In the genomic region with DNA sequence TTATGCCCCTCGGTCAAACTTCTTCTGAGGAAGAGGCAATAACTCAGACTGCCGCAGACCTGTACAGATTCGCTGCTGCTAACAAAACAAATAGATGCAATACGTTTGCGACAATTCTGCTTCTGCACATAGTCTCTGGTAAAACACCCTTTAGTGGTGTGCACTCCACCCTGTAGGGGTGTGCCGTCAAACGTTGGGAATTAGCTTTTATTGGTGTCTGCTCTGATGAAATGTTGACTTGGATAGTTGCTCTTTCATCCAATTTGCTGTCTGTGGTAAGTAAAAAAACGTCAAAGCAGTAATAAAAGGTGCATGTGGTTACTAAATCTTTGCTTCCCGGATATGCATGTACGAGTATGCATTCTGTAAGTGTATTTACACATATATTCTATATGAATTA, we compare ENCODE assay signal across 27 cellular contexts.
"Had no signal": no experiment of that assay in that cellular context is flagged by ENCODE, and none has a peak within 500 bp of the region (broad histone marks: within the 10 kb centered on the region; RNA-seq: fewer than 3 reads in every experiment).

No MANE protein-coding gene starts in this region.

- H3K4me1 Mint-ChIP-seq: activated B cell treated with CpG ODN at 0.5 μM for 24 hours; activated CD4-positive, alpha-beta T cell treated with anti-CD3 and anti-CD28 coated beads, Interleukin-2, amount 10 ng/mL, durations not matched to agents 24 days and 14 days; activated CD8-positive, alpha-beta memory T cell treated with anti-CD3 and anti-CD28 coated beads, Interleukin-2, amount 10 ng/mL, durations not matched to agents 7 days and 5 days; activated naive CD8-positive, alpha-beta T cell treated with anti-CD3 and anti-CD28 coated beads, Interleukin-2, amount 50 U/mL, for 24 hours; T-helper 17 cell had no signal

- H3K27me3 Mint-ChIP-seq: activated B cell treated with CpG ODN at 0.5 μM for 24 hours had no signal

- H3K4me3 ChIP-seq: ascending aorta, body of pancreas, SJSA1 had no signal

- H3K36me3 ChIP-seq: ascending aorta, SJSA1 had no signal

- H3K4me3 Mint-ChIP-seq: activated B cell treated with CpG ODN at 0.5 μM for 24 hours; activated CD4-positive, alpha-beta T cell treated with anti-CD3 and anti-CD28 coated beads, Interleukin-2, amount 10 ng/mL, durations not matched to agents 24 days and 14 days; activated CD8-positive, alpha-beta memory T cell treated with anti-CD3 and anti-CD28 coated beads, Interleukin-2, amount 10 ng/mL, durations not matched to agents 7 days and 5 days; activated naive CD8-positive, alpha-beta T cell treated with anti-CD3 and anti-CD28 coated beads, Interleukin-2, amount 50 U/mL, for 24 hours; activated T-cell treated with anti-CD3 and anti-CD28 coated beads, Interleukin-2, amount 50 U/mL, for 24 hours; activated T-helper 1 cell treated with anti-CD3 and anti-CD28 coated beads, Interleukin-12 subunit alpha, Interleukin-12 subunit beta, Interleukin-2, Interleukin-4 antibody, amounts not matched to agents 30 ng/mL and 10 ng/mL and 1 ng/mL, durations not matched to agents 14 hours and 24 hours and 36 hours; T-helper 17 cell had no signal

- H3K9me3 ChIP-seq: ascending aorta, body of pancreas, SJSA1 had no signal

- H3K9me3 Mint-ChIP-seq: activated B cell treated with CpG ODN at 0.5 μM for 24 hours; activated CD4-positive, alpha-beta T cell treated with anti-CD3 and anti-CD28 coated beads, Interleukin-2, amount 10 ng/mL, durations not matched to agents 24 days and 14 days; activated naive CD4-positive, alpha-beta T cell treated with anti-CD3 and anti-CD28 coated beads, Interleukin-2, amount 50 U/mL, for 72 hours; activated naive CD8-positive, alpha-beta T cell treated with anti-CD3 and anti-CD28 coated beads, Interleukin-2, amount 50 U/mL, for 24 hours; activated T-cell treated with anti-CD3 and anti-CD28 coated beads, Interleukin-2, amount 50 U/mL, for 24 hours; activated T-helper 1 cell treated with anti-CD3 and anti-CD28 coated beads, Interleukin-12 subunit alpha, Interleukin-12 subunit beta, Interleukin-2, Interleukin-4 antibody, amounts not matched to agents 30 ng/mL and 10 ng/mL and 1 ng/mL, durations not matched to agents 14 hours and 24 hours and 36 hours had no signal

- DNase-seq: activated B cell treated with CpG ODN at 0.5 μM for 24 hours; activated CD4-positive, alpha-beta T cell treated with anti-CD3 and anti-CD28 coated beads for 1 hour; activated CD4-positive, alpha-beta T cell treated with anti-CD3 and anti-CD28 coated beads, Interleukin-2, amount 10 ng/mL, durations not matched to agents 24 days and 14 days; activated CD4-positive, alpha-beta T cell treated with anti-CD3 and anti-CD28 coated beads, Interleukin-2, amount 50 U/mL, for 48 hours; activated CD8-positive, alpha-beta memory T cell treated with anti-CD3 and anti-CD28 coated beads, Interleukin-2, amount 10 ng/mL, durations not matched to agents 7 days and 5 days; activated effector memory CD4-positive, alpha-beta T cell treated with Interleukin-2 at 50 U/mL for 16 hours; activated naive CD4-positive, alpha-beta T cell; activated naive CD8-positive, alpha-beta T cell treated with anti-CD3 and anti-CD28 coated beads, Interleukin-2, amount 50 U/mL, for 24 hours; activated T-cell treated with anti-CD3 and anti-CD28 coated beads, Interleukin-2, amount 50 U/mL, for 24 hours; amniotic stem cell; body of pancreas; KG1; NCI-H1048; NCI-H146; NCI-H187 treated with DMSO at 0.1 percent for 48 hours; NCI-H2081 treated with DMSO at 0.1 percent for 48 hours; NCI-H2171; NCI-H226; NCI-H510A; NCI-H526 treated with DMSO at 0.1 percent for 48 hours; SHP77; T-helper 17 cell; T-helper 9 cell had no signal

- H3K27me3 ChIP-seq: ascending aorta, body of pancreas, SJSA1 had no signal

- H3K27ac ChIP-seq: ascending aorta, body of pancreas, SJSA1 had no signal

- H3K4me1 ChIP-seq: ascending aorta, body of pancreas, SJSA1 had no signal

- H3K27ac Mint-ChIP-seq: activated B cell treated with CpG ODN at 0.5 μM for 24 hours; activated CD4-positive, alpha-beta T cell treated with anti-CD3 and anti-CD28 coated beads, Interleukin-2, amount 10 ng/mL, durations not matched to agents 24 days and 14 days; activated CD8-positive, alpha-beta memory T cell treated with anti-CD3 and anti-CD28 coated beads, Interleukin-2, amount 10 ng/mL, durations not matched to agents 7 days and 5 days; activated naive CD4-positive, alpha-beta T cell treated with anti-CD3 and anti-CD28 coated beads, Interleukin-2, amount 50 U/mL, for 72 hours; activated naive CD8-positive, alpha-beta T cell treated with anti-CD3 and anti-CD28 coated beads, Interleukin-2, amount 50 U/mL, for 24 hours; activated T-cell treated with anti-CD3 and anti-CD28 coated beads, Interleukin-2, amount 50 U/mL, for 24 hours; activated T-helper 1 cell treated with anti-CD3 and anti-CD28 coated beads, Interleukin-12 subunit alpha, Interleukin-12 subunit beta, Interleukin-2, Interleukin-4 antibody, amounts not matched to agents 30 ng/mL and 10 ng/mL and 1 ng/mL, durations not matched to agents 14 hours and 24 hours and 36 hours; T-helper 17 cell had no signal

- H3K36me3 Mint-ChIP-seq: activated CD8-positive, alpha-beta memory T cell treated with anti-CD3 and anti-CD28 coated beads, Interleukin-2, amount 10 ng/mL, durations not matched to agents 7 days and 5 days; activated naive CD4-positive, alpha-beta T cell treated with anti-CD3 and anti-CD28 coated beads, Interleukin-2, amount 50 U/mL, for 72 hours had no signal
